ENCODE assay signal across 1 cellular context in the genomic region with DNA sequence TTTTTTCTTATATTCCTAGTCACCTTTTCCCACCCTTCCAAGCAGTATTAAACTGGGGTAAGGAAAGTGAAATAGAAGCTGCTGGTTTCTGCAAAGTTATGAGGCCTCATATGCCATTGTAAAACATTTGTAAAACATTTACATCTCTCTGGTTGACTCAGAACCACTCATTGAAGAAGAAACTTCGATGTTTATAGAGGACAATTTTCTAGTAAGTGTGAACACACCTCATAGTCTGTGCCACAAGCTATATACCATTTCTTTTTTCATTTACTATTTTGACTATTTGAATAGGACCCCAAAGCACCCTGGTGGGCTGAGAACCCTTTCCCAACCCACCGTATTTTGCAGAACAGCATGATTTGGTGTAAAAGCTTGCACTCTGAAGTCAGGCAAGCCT.
TF ChIP-seq lines count a peak whose summit lies in the region.

No MANE protein-coding gene starts in this region.

TF ChIP-seq in SK-N-SH, 30 proteins besides CTCF, POLR2A, EP300 and RAD21:
- TF ChIP-seq SIN3A (IDR thresholded peaks at IDR 0.05; ENCODE audit: borderline replicate concordance, low read depth, low read length), result no peak
- no peak for TF ChIP-seq SMC3 (IDR thresholded peaks at IDR 0.05; ENCODE audit: low read depth, low read length)
- no peak for TF ChIP-seq ZBTB33 (IDR thresholded peaks at IDR 0.05; ENCODE audit: borderline replicate concordance, low read depth)
- no peak for TF ChIP-seq GABPA (IDR thresholded peaks at IDR 0.05; ENCODE audit: low read depth)
- no peak for TF ChIP-seq NFIC (IDR thresholded peaks at IDR 0.05; ENCODE audit: borderline replicate concordance)
- no peak for TF ChIP-seq NRF1 (IDR thresholded peaks at IDR 0.05; ENCODE audit: low read depth, low read length)
TF ChIP-seq in SK-N-SH: peak in this region for 0.
